23 cellular contexts compared by ENCODE assay signal in genomic region chr6:76706566-76706965, GRCh38.
DNase-seq lines count a peak whose midpoint lies in the region; ATAC-seq and TF ChIP-seq lines count a peak whose summit lies in the region.
"Had no signal": no experiment of that assay in that cellular context is flagged by ENCODE, and none has a peak within 500 bp of the region (broad histone marks: within the 10 kb centered on the region; RNA-seq: fewer than 3 reads in every experiment).

No MANE protein-coding gene starts in this region.

- CTCF ChIA-PET in PC-9 (lab: Charles Lee): no interaction called here

- H2BK120ac ChIP-seq in trophoblast cell (ENCODE audit: insufficient read depth, low read length, poor library complexity): no peak overlapping the region

- no peak overlapping the region for H4K91ac ChIP-seq in trophoblast cell (ENCODE audit: low read depth, low read length)

- H2AFZ ChIP-seq in PC-9: no peak overlapping the region
- H2AFZ ChIP-seq in trophoblast cell (ENCODE audit: insufficient read depth, low read length, poor library complexity): no peak overlapping the region

- H3K9me3 ChIP-seq in PC-9 (ENCODE audit: insufficient read depth, low read depth) (no peaks in the 10 kb centered on the region), trophoblast cell (ENCODE audit: insufficient read depth, low read depth, low read length) (no peaks in the 10 kb centered on the region)
- H3K9me3 ChIP-seq: BLaER1 treated with 17β-estradiol and CSF1 and Interleukin-3, amounts not matched to agents 10 nM and 100 nM had no signal

- no peaks in the 10 kb centered on the region for H4K20me1 ChIP-seq in PC-9 (ENCODE audit: insufficient read depth)
- H4K20me1 ChIP-seq: BLaER1 treated with 17β-estradiol and CSF1 and Interleukin-3, amounts not matched to agents 10 nM and 100 nM had no signal

- H3K4me2 ChIP-seq in PC-9: no peak overlapping the region
- no peak overlapping the region for H3K4me2 ChIP-seq in trophoblast cell (ENCODE audit: low read length)
- H3K4me2 ChIP-seq: BLaER1 treated with 17β-estradiol and CSF1 and Interleukin-3, amounts not matched to agents 10 nM and 100 nM had no signal

- H3K4me3 ChIP-seq in fibroblast of pulmonary artery (replicated peaks; ENCODE audit: low read depth, low read length) (no peak overlapping the region), PC-9 (no peak overlapping the region), trophoblast cell (ENCODE audit: low read depth, low read length) (no peak overlapping the region)
- H3K4me3 ChIP-seq: BLaER1 treated with 17β-estradiol and CSF1 and Interleukin-3, amounts not matched to agents 10 nM and 100 nM had no signal

- H3K14ac ChIP-seq in trophoblast cell (ENCODE audit: low read length): no peak overlapping the region

- WGBS in trophoblast cell (ENCODE audit: extremely low coverage, insufficient coverage, insufficient read length): no CpG with 5 or more reads among the region's 2 CpGs

- TF ChIP-seq CTCF in fibroblast of pulmonary artery (IDR thresholded peaks at IDR 0.05; ENCODE audit: low read length, missing control alignments) (no peak), PC-9 (conservative IDR thresholded peaks at IDR 0.05) (no peak)

- BruUV-seq in PC-9 (replicated peaks; lab: Mats Ljungman, UMichigan): no TSS peak

- H2BK12ac ChIP-seq in trophoblast cell (ENCODE audit: low read length): no peak overlapping the region

- no peak overlapping the region for H3K27ac ChIP-seq in PC-9
- no peak overlapping the region for H3K27ac ChIP-seq in trophoblast cell (ENCODE audit: low read depth, low read length)
- H3K27ac ChIP-seq: BLaER1 treated with 17β-estradiol and CSF1 and Interleukin-3, amounts not matched to agents 10 nM and 100 nM; C4-2B had no signal

- H3K4me1 ChIP-seq in PC-9 (replicated peaks; ENCODE audit: insufficient read depth) (no peaks in the 10 kb centered on the region), trophoblast cell (ENCODE audit: control insufficient read depth in 1 of 2, insufficient read depth in 2 of 2, low read length in 2 of 2) (peaks cover 0 to 9% of the 10 kb centered on the region in 2 experiments)

- H3K23ac ChIP-seq in trophoblast cell (ENCODE audit: low read length): no peak overlapping the region

- H3K27me3 ChIP-seq in PC-9 (ENCODE audit: insufficient read depth, low read depth): no peaks in the 10 kb centered on the region
- no peaks in the 10 kb centered on the region for H3K27me3 ChIP-seq in trophoblast cell (ENCODE audit: insufficient read depth, low read length)
- H3K27me3 ChIP-seq: BLaER1 treated with 17β-estradiol and CSF1 and Interleukin-3, amounts not matched to agents 10 nM and 100 nM had no signal

- POLR2A ChIA-PET in PC-9 (lab: Charles Lee; ENCODE audit: unreplicated experiment): no interaction called here

- no peak overlapping the region for H3K9ac ChIP-seq in trophoblast cell (ENCODE audit: low read length)
- H3K9ac ChIP-seq: BLaER1 treated with 17β-estradiol and CSF1 and Interleukin-3, amounts not matched to agents 10 nM and 100 nM had no signal

- no peak overlapping the region for H2AK5ac ChIP-seq in trophoblast cell (ENCODE audit: low read length)

- no peaks in the 10 kb centered on the region for H3K79me2 ChIP-seq in PC-9 (ENCODE audit: low read depth)
- H3K79me2 ChIP-seq in trophoblast cell (ENCODE audit: control insufficient read depth, insufficient read depth, low read length, poor library complexity): no peaks in the 10 kb centered on the region

- no peak overlapping the region for H4K8ac ChIP-seq in trophoblast cell (ENCODE audit: low read depth, low read length)

- no peaks in the 10 kb centered on the region for H3K36me3 ChIP-seq in PC-9 (ENCODE audit: low read depth)
- H3K36me3 ChIP-seq in trophoblast cell (ENCODE audit: control insufficient read depth in 1 of 2, insufficient read depth in 2 of 2, low read length in 2 of 2): no peaks in the 10 kb centered on the region
- H3K36me3 ChIP-seq: BLaER1 treated with 17β-estradiol and CSF1 and Interleukin-3, amounts not matched to agents 10 nM and 100 nM had no signal

- DNase-seq in astrocyte of the hippocampus (ENCODE audit: low read depth, low spot score) (peak; percentile 11), fibroblast of pulmonary artery (ENCODE audit: low read depth) (peak; percentile 14), myocyte (ENCODE audit: low read depth) (peak; percentile 43), stromal cell of bone marrow (ENCODE audit: low read depth) (peak; percentile 21), PC-9 (no peak), SHP77 treated with DMSO at 0.1 percent for 48 hours (lab: John Stamatoyannopoulos, UW) (no peak), trophoblast cell (no peak)
- DNase-seq: 8988T; ACHN; AML-193; CD4-positive, alpha-beta T cell; CD8-positive, alpha-beta T cell; COR-L47; DMS 273 treated with DMSO at 0.1 percent for 48 hours; DMS153; DMS53; DMS79; DND-41; EL; GDM1 had no signal

- H3K4ac ChIP-seq in trophoblast cell (ENCODE audit: low read depth, low read length): no peak overlapping the region

- peaks cover 3% of the 10 kb centered on the region for H3K79me1 ChIP-seq in trophoblast cell (ENCODE audit: low read length)

- no peak overlapping the region for H2BK5ac ChIP-seq in trophoblast cell (ENCODE audit: low read depth, low read length, poor library complexity)

- no peaks in the 10 kb centered on the region for H3F3A ChIP-seq in PC-9 (ENCODE audit: insufficient read depth, low read depth)

- no peak overlapping the region for H4K12ac ChIP-seq in trophoblast cell (ENCODE audit: low read depth, low read length)

- intact Hi-C loops in PC-9 (cut with micrococcal nuclease; ENCODE audit: unreplicated experiment): no loop called here

- H3K18ac ChIP-seq in trophoblast cell (ENCODE audit: low read length): no peak overlapping the region

- no peak for ATAC-seq in GM19035 (IDR thresholded peaks at IDR 0.05; ENCODE audit: unreplicated experiment)
- ATAC-seq: CD8-positive, alpha-beta T cell had no signal

- no peaks in the 10 kb centered on the region for H3K9me2 ChIP-seq in PC-9 (ENCODE audit: insufficient read depth)

Comparison
In these comparisons a context has a peak if more than half of its experiments do, and no peak if none do; other contexts are left out.
1. DNase-seq: peak in astrocyte of the hippocampus (single experiment), fibroblast of pulmonary artery (single experiment), myocyte (single experiment) and stromal cell of bone marrow (single experiment); none in PC-9 (0 of 2), SHP77 treated with DMSO at 0.1 percent for 48 hours (single experiment) and trophoblast cell (0 of 2).